ENCODE assay signal across 18 cellular contexts in genomic region chr19:35883920-35884319, GRCh38. TPM values are rescaled to one million over a fixed set of nuclear protein-coding genes. Genes with fewer than 3 reads are reported as not detected.
"Had no signal": no experiment of that assay in that cellular context is flagged by ENCODE, and none has a peak within 500 bp of the region (broad histone marks: within the 10 kb centered on the region; RNA-seq: fewer than 3 reads in every experiment).

No MANE protein-coding gene starts in this region.

- H3K4me3 ChIP-seq: colonic mucosa, gastrocnemius medialis, heart right ventricle, thyroid gland, uterus had no signal

- H3K27ac ChIP-seq: colonic mucosa, gastrocnemius medialis, heart right ventricle, neutrophil, thyroid gland, uterus had no signal

- H3K27ac Mint-ChIP-seq: activated CD4-positive, alpha-beta T cell treated with anti-CD3 and anti-CD28 coated beads, Interleukin-2, amount 10 ng/mL, durations not matched to agents 24 days and 14 days; activated T-cell treated with anti-CD3 and anti-CD28 coated beads, Interleukin-2, amount 50 U/mL, for 72 hours had no signal

- H3K36me3 ChIP-seq: uterus had no signal

- H3K4me1 ChIP-seq: colonic mucosa, gastrocnemius medialis, thyroid gland, uterus had no signal

- H3K9me3 ChIP-seq: colonic mucosa, gastrocnemius medialis, heart right ventricle, thyroid gland, uterus had no signal

- H3K27me3 ChIP-seq: colonic mucosa, gastrocnemius medialis, thyroid gland had no signal

- ATAC-seq: gastrocnemius medialis, heart right ventricle had no signal

- DNase-seq: activated CD4-positive, alpha-beta T cell treated with anti-CD3 and anti-CD28 coated beads, Interleukin-2, amount 10 ng/mL, durations not matched to agents 24 days and 14 days; activated T-cell treated with anti-CD3 and anti-CD28 coated beads, Interleukin-2, amount 50 U/mL, for 72 hours; colonic mucosa; effector CD4-positive, alpha-beta T cell; gastrocnemius medialis; heart right ventricle; naive thymus-derived CD8-positive, alpha-beta T cell; retina; stimulated activated CD4-positive, alpha-beta T cell treated with anti-CD3 and anti-CD28 coated beads, Interleukin-4, amount 100 ng/mL, for 24 hours; T1000; thyroid gland; uterus had no signal

- H3K4me3 Mint-ChIP-seq: activated CD4-positive, alpha-beta T cell treated with anti-CD3 and anti-CD28 coated beads, Interleukin-2, amount 10 ng/mL, durations not matched to agents 24 days and 14 days; activated T-cell treated with anti-CD3 and anti-CD28 coated beads, Interleukin-2, amount 50 U/mL, for 72 hours; naive thymus-derived CD8-positive, alpha-beta T cell had no signal

- H3K9me3 Mint-ChIP-seq: activated CD4-positive, alpha-beta T cell treated with anti-CD3 and anti-CD28 coated beads, Interleukin-2, amount 10 ng/mL, durations not matched to agents 24 days and 14 days; activated T-cell treated with anti-CD3 and anti-CD28 coated beads, Interleukin-2, amount 50 U/mL, for 72 hours had no signal

RNA-seq across cellular contexts. Expression of gene APLP1, which starts 15.5 kb away (rescaled TPM):
- total RNA-seq: mononuclear cell; naive thymus-derived CD8-positive, alpha-beta T cell had no signal
- polyA plus RNA-seq: naive thymus-derived CD8-positive, alpha-beta T cell had no signal

RNA-seq across cellular contexts. Expression of gene HCST, which starts 18.4 kb away (rescaled TPM):
- total RNA-seq: endothelial cell of umbilical vein had no signal
- polyA plus RNA-seq: endothelial cell of umbilical vein had no signal

RNA-seq across cellular contexts. Expression of gene TYROBP, which starts 24.2 kb away (rescaled TPM):
- total RNA-seq: activated CD4-positive, alpha-beta T cell treated with anti-CD3 and anti-CD28 coated beads, Interleukin-2, amount 10 ng/mL, durations not matched to agents 24 days and 14 days; endothelial cell of umbilical vein; lung microvascular endothelial cell had no signal
- polyA plus RNA-seq: endothelial cell of umbilical vein had no signal

RNA-seq across cellular contexts. Expression of gene KIRREL2, which starts 27.2 kb away (rescaled TPM):
- total RNA-seq: cardiac septum, endothelial cell of umbilical vein, gastrocnemius medialis, lung microvascular endothelial cell, skeletal muscle tissue had no signal
- polyA plus RNA-seq: endothelial cell of umbilical vein, heart right ventricle had no signal
